9 cellular contexts compared by ENCODE assay signal in the genomic region with DNA sequence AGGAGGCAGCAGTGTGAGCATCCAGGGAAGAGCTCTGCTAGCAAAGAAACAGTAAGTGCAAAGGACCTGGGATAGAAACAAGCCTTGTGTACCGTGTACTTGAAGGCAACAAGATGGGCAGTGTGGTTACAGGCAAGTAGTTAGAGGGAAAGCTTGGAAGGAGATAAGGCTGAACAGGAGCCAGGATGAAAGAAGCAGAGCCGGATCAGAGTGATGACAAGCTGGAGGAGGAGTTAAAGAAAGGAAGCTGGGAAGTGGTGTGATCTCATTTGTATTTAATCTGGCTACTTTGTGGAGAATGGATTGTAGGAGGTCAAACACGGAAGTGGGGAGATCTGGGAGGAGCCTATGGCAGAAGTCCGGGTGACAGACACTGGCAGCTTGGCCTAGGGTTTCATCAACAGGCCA. TPM values are rescaled to one million over a fixed set of nuclear protein-coding genes. Genes with fewer than 3 reads are reported as not detected.
DNase-seq lines count a peak whose midpoint lies in the region; ATAC-seq, FAIRE-seq and TF ChIP-seq lines count a peak whose summit lies in the region.
"Had no signal": no experiment of that assay in that cellular context is flagged by ENCODE, and none has a peak within 500 bp of the region (broad histone marks: within the 10 kb centered on the region; RNA-seq: fewer than 3 reads in every experiment).

No MANE protein-coding gene starts in this region.

- peak overlapping the region; percentile 93 for H3K27ac ChIP-seq in fibroblast of lung (ENCODE audit: insufficient read depth, low read length)
- H3K27ac ChIP-seq in pancreas, result peak overlapping the region; percentile 25 to 84 (median 56)
- peak overlapping the region in 1 of 2 donors; percentile 33 for H3K27ac ChIP-seq in kidney (ENCODE audit: low read depth in 2 of 2, low read length in 2 of 2)

- H3K4me1 ChIP-seq in fibroblast of lung (ENCODE audit: control insufficient read depth, extremely low read depth, insufficient read depth, low read length), result peaks cover 10% of the 10 kb centered on the region
- peaks cover 8 to 15% (median 14%) of the 10 kb centered on the region in 3 donors for H3K4me1 ChIP-seq in pancreas
- H3K4me1 ChIP-seq in kidney (ENCODE audit: control insufficient read depth in 1 of 2, insufficient read depth in 1 of 2, low read depth in 1 of 2, low read length in 2 of 2), result peaks cover 0 to 3% of the 10 kb centered on the region in 2 donors

- no peaks in the 10 kb centered on the region for H3K36me3 ChIP-seq in fibroblast of lung (ENCODE audit: control insufficient read depth, insufficient read depth, low read length)
- no peaks in the 10 kb centered on the region for H3K36me3 ChIP-seq in pancreas
- H3K36me3 ChIP-seq in kidney (ENCODE audit: control insufficient read depth in 1 of 2, insufficient read depth in 2 of 2, low read length in 2 of 2), result no peaks in the 10 kb centered on the region

- H4K20me1 ChIP-seq in fibroblast of lung (ENCODE audit: control insufficient read depth, extremely low read depth, insufficient read depth, low read length), result no peaks in the 10 kb centered on the region

- TF ChIP-seq CTCF in fibroblast of lung (conservative IDR thresholded peaks at IDR 0.05 in 1 of 2, IDR thresholded peaks at IDR 0.05 in 1 of 2; ENCODE audit: low read depth in 1 of 2, low read length in 2 of 2) (no peak), pancreas (IDR thresholded peaks at IDR 0.05) (no peak), kidney (IDR thresholded peaks at IDR 0.05; ENCODE audit: borderline replicate concordance, extremely low read depth, insufficient read depth) (no peak)

- peak overlapping the region; percentile 87 for H2AFZ ChIP-seq in fibroblast of lung (ENCODE audit: low read length)

- FAIRE-seq in pancreas (lab: Jason Lieb, UNC), result no peak
- no peak for FAIRE-seq in kidney (lab: Jason Lieb, UNC)

- DNase-seq in DMS153 (lab: John Stamatoyannopoulos, UW) (peak; percentile 69), SHP77 (lab: John Stamatoyannopoulos, UW) (peak; percentile 84), fibroblast of lung (ENCODE audit: low read depth in 2 of 2) (peak; percentile 55 to 93), pancreas (peak in 4 of 6 donors; percentile 41 to 62 (median 53)), NCI-H2107 treated with DMSO at 0.1 percent for 48 hours (lab: John Stamatoyannopoulos, UW; ENCODE audit: unreplicated experiment) (no peak), kidney (no peak)

- H3K9me3 ChIP-seq in fibroblast of lung (ENCODE audit: control insufficient read depth, insufficient read depth, low read depth, low read length), result no peaks in the 10 kb centered on the region
- no peaks in the 10 kb centered on the region for H3K9me3 ChIP-seq in pancreas
- no peaks in the 10 kb centered on the region for H3K9me3 ChIP-seq in kidney (ENCODE audit: control insufficient read depth in 1 of 2, low read length in 2 of 2)

- H3K9ac ChIP-seq in fibroblast of lung (ENCODE audit: insufficient read depth, low read length) (no peak overlapping the region), kidney (ENCODE audit: low read length in 2 of 2) (no peak overlapping the region)

- intact Hi-C loops in pancreas (cut with DNase I) (no loop called here), kidney (cut with DNase I) (no loop called here)

- H3K27me3 ChIP-seq in fibroblast of lung (ENCODE audit: control insufficient read depth, insufficient read depth, low read length) (no peaks in the 10 kb centered on the region), pancreas (no peaks in the 10 kb centered on the region)

- peak overlapping the region; percentile 63 for H3K4me2 ChIP-seq in fibroblast of lung (ENCODE audit: extremely low read depth, insufficient read depth, low read length)

- 28 to 38% methylated on average over 4 of the region's 4 CpGs for WGBS in pancreas, 2 donors

- no peaks in the 10 kb centered on the region for H3K79me2 ChIP-seq in fibroblast of lung (ENCODE audit: control insufficient read depth, insufficient read depth, low read length)

- peak; percentile 78 to 88 (median 84) for ATAC-seq in pancreas
- ATAC-seq in GM19397 (IDR thresholded peaks at IDR 0.05; ENCODE audit: unreplicated experiment), result no peak
- no peak for ATAC-seq in GM19324 (IDR thresholded peaks at IDR 0.05; ENCODE audit: low FRiP score, unreplicated experiment)

- H3K4me3 ChIP-seq in fibroblast of lung (replicated peaks in 1 of 4; ENCODE audit: control extremely low read depth in 1 of 4, insufficient read depth in 1 of 4, low read depth in 3 of 4, low read length in 4 of 4) (no peak overlapping the region), pancreas (no peak overlapping the region), kidney (ENCODE audit: low read length in 2 of 2) (no peak overlapping the region)
- H3K4me3 ChIP-seq: lung had no signal

RNA-seq across cellular contexts. Expression of gene VPS54, which starts 44.7 kb away (rescaled TPM):
- total RNA-seq in fibroblast of lung (25.7 and 29.7 TPM in 2 replicates), pancreas (10 to 100 TPM; 11.1 to 18.1 (median 13.0) TPM), kidney (25.0 TPM)
- polyA plus RNA-seq in fibroblast of lung (14.8 and 18.4 TPM in 2 replicates), pancreas (10 to 100 TPM in 1 of 2 donors, 1 to 10 TPM in 1; 7.9 to 17.8 TPM), kidney (ENCODE audit: insufficient read depth, low read depth, low replicate concordance) (17.4 TPM)
- polyA plus RNA-seq in fibroblast of lung (2012), result 11.9 and 12.0 TPM in 2 replicates
- polyA minus RNA-seq in fibroblast of lung (ENCODE audit: low replicate concordance), result 3.2 and 3.7 TPM in 2 replicates

Comparison
In these comparisons a context has a peak if more than half of its experiments do, and no peak if none do; other contexts are left out.
1. DNase-seq: peak in DMS153 (single experiment), SHP77 (2 of 2), fibroblast of lung (2 of 2) and pancreas (4 of 6); none in NCI-H2107 treated with DMSO at 0.1 percent for 48 hours (single experiment) and kidney (single experiment).
2. ATAC-seq: peak in pancreas (4 of 4); none in GM19397 (single experiment) and GM19324 (single experiment).